In genomic region chr5:170638454-170639220, GRCh38 we compare ENCODE assay signal across 8 cellular contexts.
A peak's percentile ranks its signal among the peaks of the same experiment; 100 is the strongest.
DNase-seq lines count a peak whose midpoint lies in the region; ATAC-seq lines count a peak whose summit lies in the region.

No MANE protein-coding gene starts in this region.

- H3K27me3 ChIP-seq in HAP-1 (ENCODE audit: low read depth), result peaks cover 16% of the 10 kb centered on the region

- H3K4me1 ChIP-seq in HAP-1, result peaks cover 6% of the 10 kb centered on the region

- no peaks in the 10 kb centered on the region for H3K36me3 ChIP-seq in HAP-1 (replicated peaks)

- no peaks in the 10 kb centered on the region for H3K9me3 ChIP-seq in HAP-1

- in situ Hi-C loops in HAP-1 (cut with MboI; ENCODE audit: low sequenced_read_pairs), result no loop called here

- H3K4me3 ChIP-seq in HAP-1, result no peak overlapping the region

- DNase-seq in GDM1 (lab: John Stamatoyannopoulos, UW), result peak; percentile 24
- DNase-seq in HAP-1 (ENCODE audit: low spot score in 2 of 2), result peak; percentile 33 to 89
- peak; percentile 62 for DNase-seq in NCI-H1694 (lab: John Stamatoyannopoulos, UW)
- peak; percentile 19 for DNase-seq in central memory CD4-positive, alpha-beta T cell
- DNase-seq in left lobe of liver (ENCODE audit: low spot score), result peak; percentile 60
- peak; percentile 49 to 69 (median 53) for DNase-seq in stimulated activated CD4-positive, alpha-beta T cell treated with anti-CD3 and anti-CD28 coated beads, TNF-alpha, amount 100 ng/mL, for 24 hours (ENCODE audit: low read depth in 3 of 3)

- ATAC-seq in activated CD4-positive, CD25-positive, alpha-beta regulatory T cell treated with anti-CD3 and anti-CD28 coated beads, Interleukin-2, amount 50 U/mL, for 24 hours, result peak; percentile 45 to 48
- peak; percentile 90 for ATAC-seq in left lobe of liver
- no peak for ATAC-seq in HG02970 (IDR thresholded peaks at IDR 0.05; ENCODE audit: low FRiP score, unreplicated experiment)
